In genomic region chr4:46648088-46648744, GRCh38 we compare ENCODE assay signal across 8 cellular contexts.
A peak's percentile ranks its signal among the peaks of the same experiment; 100 is the strongest.
DNase-seq lines count a peak whose midpoint lies in the region; ATAC-seq and TF ChIP-seq lines count a peak whose summit lies in the region.

No MANE protein-coding gene starts in this region.

- no peaks in the 10 kb centered on the region for H3K36me3 ChIP-seq in transverse colon
- H3K36me3 ChIP-seq in CD8-positive, alpha-beta memory T cell (ENCODE audit: insufficient read depth, low read length): no peaks in the 10 kb centered on the region

- H3K36me3 Mint-ChIP-seq in activated naive CD4-positive, alpha-beta T cell treated with anti-CD3 and anti-CD28 coated beads for 36 hours (ENCODE audit: low read depth): no peaks in the 10 kb centered on the region
- H3K36me3 Mint-ChIP-seq in CD8-positive, alpha-beta memory T cell: no peaks in the 10 kb centered on the region

- no peak for TF ChIP-seq POLR2A in transverse colon (IDR thresholded peaks at IDR 0.05)

- 40 to 45% methylated on average over 1 to 2 of the region's 2 CpGs for WGBS in transverse colon (ENCODE audit: low coverage in 1 of 2), 2 donors

- no peak overlapping the region for H3K4me3 Mint-ChIP-seq in activated naive CD4-positive, alpha-beta T cell treated with anti-CD3 and anti-CD28 coated beads for 36 hours
- no peak overlapping the region for H3K4me3 Mint-ChIP-seq in CD8-positive, alpha-beta memory T cell

- H3K27me3 Mint-ChIP-seq in activated naive CD4-positive, alpha-beta T cell treated with anti-CD3 and anti-CD28 coated beads for 36 hours (ENCODE audit: low read depth): no peaks in the 10 kb centered on the region
- peaks cover 0 to 2% of the 10 kb centered on the region in 2 donors for H3K27me3 Mint-ChIP-seq in CD8-positive, alpha-beta memory T cell

- DNase-seq in activated naive CD4-positive, alpha-beta T cell treated with anti-CD3 and anti-CD28 coated beads for 36 hours: peak; percentile 10
- no peak for DNase-seq in activated naive CD4-positive, alpha-beta T cell treated with Interleukin-2 at 50 U/mL for 16 hours
- peak; percentile 22 for DNase-seq in NCI-H1105 treated with DMSO at 0.1 percent for 48 hours (lab: John Stamatoyannopoulos, UW)
- peak; percentile 16 for DNase-seq in cerebellar cortex (ENCODE audit: low spot score)
- peak; percentile 16 for DNase-seq in transverse colon
- no peak for DNase-seq in dermis blood vessel endothelial cell
- DNase-seq in CD8-positive, alpha-beta memory T cell: no peak

- H3K27ac ChIP-seq in transverse colon: no peak overlapping the region
- H3K27ac ChIP-seq in CD8-positive, alpha-beta memory T cell (ENCODE audit: low read depth, low read length): no peak overlapping the region

- no peak overlapping the region for H3K4me3 ChIP-seq in transverse colon
- no peak overlapping the region for H3K4me3 ChIP-seq in CD8-positive, alpha-beta memory T cell (ENCODE audit: low read length)

- H3K4me1 ChIP-seq in transverse colon: no peaks in the 10 kb centered on the region
- H3K4me1 ChIP-seq in CD8-positive, alpha-beta memory T cell (ENCODE audit: insufficient read depth, low read length): no peaks in the 10 kb centered on the region

- peak; percentile 94 for ATAC-seq in HG02840 (IDR thresholded peaks at IDR 0.05; ENCODE audit: low FRiP score, unreplicated experiment)

- H3K4me1 Mint-ChIP-seq in activated naive CD4-positive, alpha-beta T cell treated with anti-CD3 and anti-CD28 coated beads for 36 hours (ENCODE audit: low read depth): no peaks in the 10 kb centered on the region
- no peaks in the 10 kb centered on the region for H3K4me1 Mint-ChIP-seq in CD8-positive, alpha-beta memory T cell

- TF ChIP-seq CTCF in transverse colon (IDR thresholded peaks at IDR 0.05): peak; percentile 22 to 51 (median 37)

- in situ Hi-C loops in transverse colon (cut with MboI; ENCODE audit: low pct_ligation_motif_present in 1 of 4, low pct_unique_long_range_greater_than_20kb in 1 of 4, low sequenced_read_pairs in 3 of 4): no loop called here

- H3K27ac Mint-ChIP-seq in activated naive CD4-positive, alpha-beta T cell treated with anti-CD3 and anti-CD28 coated beads for 36 hours: no peak overlapping the region
- no peak overlapping the region for H3K27ac Mint-ChIP-seq in CD8-positive, alpha-beta memory T cell

- CTCF ChIA-PET in activated naive CD4-positive, alpha-beta T cell treated with anti-CD3 and anti-CD28 coated beads for 36 hours (lab: Charles Lee): interaction anchor here (0.5 to 1.4 kb wide), 3 partner anchors 259 to 1889 kb away, joined by 3 to 4 read pairs (median 4); no protein-coding TSS in a partner anchor
- CTCF ChIA-PET in CD8-positive, alpha-beta memory T cell (lab: Charles Lee): no interaction called here

- intact Hi-C loops in activated naive CD4-positive, alpha-beta T cell treated with anti-CD3 and anti-CD28 coated beads for 36 hours (cut with micrococcal nuclease): no loop called here
- intact Hi-C loops in transverse colon (cut with DNase I; ENCODE audit: low total_unique reads): no loop called here

- H3K9me3 ChIP-seq in transverse colon: no peaks in the 10 kb centered on the region
- no peaks in the 10 kb centered on the region for H3K9me3 ChIP-seq in CD8-positive, alpha-beta memory T cell (ENCODE audit: low read length)

- H3K27me3 ChIP-seq in transverse colon: no peaks in the 10 kb centered on the region
- no peaks in the 10 kb centered on the region for H3K27me3 ChIP-seq in CD8-positive, alpha-beta memory T cell (ENCODE audit: insufficient read depth, low read length, poor library complexity, severe bottlenecking)

- peaks cover under 1% of the 10 kb centered on the region for H3K9me3 Mint-ChIP-seq in activated naive CD4-positive, alpha-beta T cell treated with anti-CD3 and anti-CD28 coated beads for 36 hours
- H3K9me3 Mint-ChIP-seq in CD8-positive, alpha-beta memory T cell: peaks cover 3 to 32% (median 7%) of the 10 kb centered on the region in 5 donors

- no peak for TF ChIP-seq EP300 in transverse colon (IDR thresholded peaks at IDR 0.05; ENCODE audit: low read depth)

- POLR2A ChIA-PET in CD8-positive, alpha-beta memory T cell (lab: Charles Lee): no interaction called here

Comparison
In these comparisons a context has a peak if more than half of its experiments do, and no peak if none do; other contexts are left out.
1. DNase-seq: peak in activated naive CD4-positive, alpha-beta T cell treated with anti-CD3 and anti-CD28 coated beads for 36 hours (single experiment), NCI-H1105 treated with DMSO at 0.1 percent for 48 hours (single experiment), cerebellar cortex (single experiment) and transverse colon (single experiment); none in activated naive CD4-positive, alpha-beta T cell treated with Interleukin-2 at 50 U/mL for 16 hours (single experiment), dermis blood vessel endothelial cell (single experiment) and CD8-positive, alpha-beta memory T cell (0 of 5).